ENCODE assay signal across 1 cellular context in the genomic region with DNA sequence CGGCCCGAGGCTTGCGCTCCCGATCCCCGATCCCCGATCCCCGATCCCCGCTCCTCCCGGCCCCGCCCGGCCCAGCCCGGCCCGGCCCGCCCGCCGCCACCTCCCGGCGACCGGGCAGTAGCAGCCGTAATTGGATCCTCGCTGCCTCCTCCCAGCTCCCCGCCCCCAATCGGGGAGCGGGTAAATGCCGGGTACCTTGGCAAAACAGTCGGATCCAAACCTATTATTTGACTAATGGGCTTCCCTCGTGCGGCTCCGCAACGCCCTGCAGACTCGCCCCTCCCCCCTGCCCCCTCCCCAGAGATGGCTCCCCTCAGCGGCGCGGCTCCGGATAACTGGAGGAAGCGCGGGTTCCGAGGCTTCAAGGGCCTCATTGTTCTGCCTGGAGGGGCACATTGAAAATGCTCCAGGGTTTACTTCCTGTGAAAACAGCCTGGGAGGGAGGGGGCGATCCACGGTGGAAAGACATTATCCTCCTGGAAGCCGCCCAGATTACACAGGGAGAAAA.
A peak's percentile ranks its signal among the peaks of the same experiment; 100 is the strongest.
TF ChIP-seq lines count a peak whose summit lies in the region.

No MANE protein-coding gene starts in this region.

TF ChIP-seq in H1, 55 proteins besides CTCF, POLR2A, EP300 and RAD21 (continued from another document):
- TF ChIP-seq SP1 (IDR thresholded peaks at IDR 0.05; ENCODE audit: low read depth, low read length): 0 out of 2 replicates have a peak, but pooled peaks have one; percentile 20
- TF ChIP-seq SRF (IDR thresholded peaks at IDR 0.05; ENCODE audit: low read depth, low read length): no peak
- no peak for TF ChIP-seq CBX5 (IDR thresholded peaks at IDR 0.05; ENCODE audit: low read depth, low read length)
- TF ChIP-seq YY1 (IDR thresholded peaks at IDR 0.05; ENCODE audit: low read depth, low read length): no peak
- 0 out of 2 replicates have a peak, but pooled peaks have one; percentile 5 for TF ChIP-seq RXRA (IDR thresholded peaks at IDR 0.05; ENCODE audit: insufficient read depth, low read depth, low read length)
- TF ChIP-seq ASH2L (IDR thresholded peaks at IDR 0.05; ENCODE audit: low read length): no peak
- TF ChIP-seq MAFK (IDR thresholded peaks at IDR 0.05; ENCODE audit: low read depth, low read length): no peak
- TF ChIP-seq FOSL1 (IDR thresholded peaks at IDR 0.05; ENCODE audit: insufficient read depth, low read depth, low read length): no peak
- TF ChIP-seq ATF3 (IDR thresholded peaks at IDR 0.05; ENCODE audit: insufficient read depth, low read depth, low read length): no peak
- peak; percentile 55; the same call in 1 of the 2 replicates for TF ChIP-seq CHD2 (IDR thresholded peaks at IDR 0.05; ENCODE audit: low read length)
- no peak for TF ChIP-seq RFX5 (IDR thresholded peaks at IDR 0.05; ENCODE audit: borderline replicate concordance, low read depth, low read length)
- TF ChIP-seq EGR1 (IDR thresholded peaks at IDR 0.05; ENCODE audit: borderline replicate concordance, low read depth, low read length): no peak
- TF ChIP-seq KDM1A (IDR thresholded peaks at IDR 0.05; ENCODE audit: borderline replicate concordance, low read length): no peak
- no peak for TF ChIP-seq JUND (IDR thresholded peaks at IDR 0.05; ENCODE audit: low read length)
- TF ChIP-seq SIX5 (IDR thresholded peaks at IDR 0.05; ENCODE audit: low read depth, low read length): no peak; the same call in 1 of the 2 replicates
- no peak for TF ChIP-seq SP4 (IDR thresholded peaks at IDR 0.05; ENCODE audit: low read length)
- no peak for TF ChIP-seq ZNF274 (IDR thresholded peaks at IDR 0.05; ENCODE audit: borderline replicate concordance, extremely low read depth, low read length)
- TF ChIP-seq, protein P1, sequence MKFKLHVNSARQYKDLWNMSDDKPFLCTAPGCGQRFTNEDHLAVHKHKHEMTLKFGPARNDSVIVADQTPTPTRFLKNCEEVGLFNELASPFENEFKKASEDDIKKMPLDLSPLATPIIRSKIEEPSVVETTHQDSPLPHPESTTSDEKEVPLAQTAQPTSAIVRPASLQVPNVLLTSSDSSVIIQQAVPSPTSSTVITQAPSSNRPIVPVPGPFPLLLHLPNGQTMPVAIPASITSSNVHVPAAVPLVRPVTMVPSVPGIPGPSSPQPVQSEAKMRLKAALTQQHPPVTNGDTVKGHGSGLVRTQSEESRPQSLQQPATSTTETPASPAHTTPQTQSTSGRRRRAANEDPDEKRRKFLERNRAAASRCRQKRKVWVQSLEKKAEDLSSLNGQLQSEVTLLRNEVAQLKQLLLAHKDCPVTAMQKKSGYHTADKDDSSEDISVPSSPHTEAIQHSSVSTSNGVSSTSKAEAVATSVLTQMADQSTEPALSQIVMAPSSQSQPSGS (IDR thresholded peaks at IDR 0.05; ENCODE audit: low read length): no peak
- TF ChIP-seq SUZ12 (IDR thresholded peaks at IDR 0.05; ENCODE audit: low read length): no peak
- TF ChIP-seq, protein P2, sequence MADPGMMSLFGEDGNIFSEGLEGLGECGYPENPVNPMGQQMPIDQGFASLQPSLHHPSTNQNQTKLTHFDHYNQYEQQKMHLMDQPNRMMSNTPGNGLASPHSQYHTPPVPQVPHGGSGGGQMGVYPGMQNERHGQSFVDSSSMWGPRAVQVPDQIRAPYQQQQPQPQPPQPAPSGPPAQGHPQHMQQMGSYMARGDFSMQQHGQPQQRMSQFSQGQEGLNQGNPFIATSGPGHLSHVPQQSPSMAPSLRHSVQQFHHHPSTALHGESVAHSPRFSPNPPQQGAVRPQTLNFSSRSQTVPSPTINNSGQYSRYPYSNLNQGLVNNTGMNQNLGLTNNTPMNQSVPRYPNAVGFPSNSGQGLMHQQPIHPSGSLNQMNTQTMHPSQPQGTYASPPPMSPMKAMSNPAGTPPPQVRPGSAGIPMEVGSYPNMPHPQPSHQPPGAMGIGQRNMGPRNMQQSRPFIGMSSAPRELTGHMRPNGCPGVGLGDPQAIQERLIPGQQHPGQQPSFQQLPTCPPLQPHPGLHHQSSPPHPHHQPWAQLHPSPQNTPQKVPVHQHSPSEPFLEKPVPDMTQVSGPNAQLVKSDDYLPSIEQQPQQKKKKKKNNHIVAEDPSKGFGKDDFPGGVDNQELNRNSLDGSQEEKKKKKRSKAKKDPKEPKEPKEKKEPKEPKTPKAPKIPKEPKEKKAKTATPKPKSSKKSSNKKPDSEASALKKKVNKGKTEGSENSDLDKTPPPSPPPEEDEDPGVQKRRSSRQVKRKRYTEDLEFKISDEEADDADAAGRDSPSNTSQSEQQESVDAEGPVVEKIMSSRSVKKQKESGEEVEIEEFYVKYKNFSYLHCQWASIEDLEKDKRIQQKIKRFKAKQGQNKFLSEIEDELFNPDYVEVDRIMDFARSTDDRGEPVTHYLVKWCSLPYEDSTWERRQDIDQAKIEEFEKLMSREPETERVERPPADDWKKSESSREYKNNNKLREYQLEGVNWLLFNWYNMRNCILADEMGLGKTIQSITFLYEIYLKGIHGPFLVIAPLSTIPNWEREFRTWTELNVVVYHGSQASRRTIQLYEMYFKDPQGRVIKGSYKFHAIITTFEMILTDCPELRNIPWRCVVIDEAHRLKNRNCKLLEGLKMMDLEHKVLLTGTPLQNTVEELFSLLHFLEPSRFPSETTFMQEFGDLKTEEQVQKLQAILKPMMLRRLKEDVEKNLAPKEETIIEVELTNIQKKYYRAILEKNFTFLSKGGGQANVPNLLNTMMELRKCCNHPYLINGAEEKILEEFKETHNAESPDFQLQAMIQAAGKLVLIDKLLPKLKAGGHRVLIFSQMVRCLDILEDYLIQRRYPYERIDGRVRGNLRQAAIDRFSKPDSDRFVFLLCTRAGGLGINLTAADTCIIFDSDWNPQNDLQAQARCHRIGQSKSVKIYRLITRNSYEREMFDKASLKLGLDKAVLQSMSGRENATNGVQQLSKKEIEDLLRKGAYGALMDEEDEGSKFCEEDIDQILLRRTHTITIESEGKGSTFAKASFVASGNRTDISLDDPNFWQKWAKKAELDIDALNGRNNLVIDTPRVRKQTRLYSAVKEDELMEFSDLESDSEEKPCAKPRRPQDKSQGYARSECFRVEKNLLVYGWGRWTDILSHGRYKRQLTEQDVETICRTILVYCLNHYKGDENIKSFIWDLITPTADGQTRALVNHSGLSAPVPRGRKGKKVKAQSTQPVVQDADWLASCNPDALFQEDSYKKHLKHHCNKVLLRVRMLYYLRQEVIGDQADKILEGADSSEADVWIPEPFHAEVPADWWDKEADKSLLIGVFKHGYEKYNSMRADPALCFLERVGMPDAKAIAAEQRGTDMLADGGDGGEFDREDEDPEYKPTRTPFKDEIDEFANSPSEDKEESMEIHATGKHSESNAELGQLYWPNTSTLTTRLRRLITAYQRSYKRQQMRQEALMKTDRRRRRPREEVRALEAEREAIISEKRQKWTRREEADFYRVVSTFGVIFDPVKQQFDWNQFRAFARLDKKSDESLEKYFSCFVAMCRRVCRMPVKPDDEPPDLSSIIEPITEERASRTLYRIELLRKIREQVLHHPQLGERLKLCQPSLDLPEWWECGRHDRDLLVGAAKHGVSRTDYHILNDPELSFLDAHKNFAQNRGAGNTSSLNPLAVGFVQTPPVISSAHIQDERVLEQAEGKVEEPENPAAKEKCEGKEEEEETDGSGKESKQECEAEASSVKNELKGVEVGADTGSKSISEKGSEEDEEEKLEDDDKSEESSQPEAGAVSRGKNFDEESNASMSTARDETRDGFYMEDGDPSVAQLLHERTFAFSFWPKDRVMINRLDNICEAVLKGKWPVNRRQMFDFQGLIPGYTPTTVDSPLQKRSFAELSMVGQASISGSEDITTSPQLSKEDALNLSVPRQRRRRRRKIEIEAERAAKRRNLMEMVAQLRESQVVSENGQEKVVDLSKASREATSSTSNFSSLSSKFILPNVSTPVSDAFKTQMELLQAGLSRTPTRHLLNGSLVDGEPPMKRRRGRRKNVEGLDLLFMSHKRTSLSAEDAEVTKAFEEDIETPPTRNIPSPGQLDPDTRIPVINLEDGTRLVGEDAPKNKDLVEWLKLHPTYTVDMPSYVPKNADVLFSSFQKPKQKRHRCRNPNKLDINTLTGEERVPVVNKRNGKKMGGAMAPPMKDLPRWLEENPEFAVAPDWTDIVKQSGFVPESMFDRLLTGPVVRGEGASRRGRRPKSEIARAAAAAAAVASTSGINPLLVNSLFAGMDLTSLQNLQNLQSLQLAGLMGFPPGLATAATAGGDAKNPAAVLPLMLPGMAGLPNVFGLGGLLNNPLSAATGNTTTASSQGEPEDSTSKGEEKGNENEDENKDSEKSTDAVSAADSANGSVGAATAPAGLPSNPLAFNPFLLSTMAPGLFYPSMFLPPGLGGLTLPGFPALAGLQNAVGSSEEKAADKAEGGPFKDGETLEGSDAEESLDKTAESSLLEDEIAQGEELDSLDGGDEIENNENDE (IDR thresholded peaks at IDR 0.05; ENCODE audit: insufficient replicate concordance, low read length): no peak
- TF ChIP-seq TAF1 (IDR thresholded peaks at IDR 0.05; ENCODE audit: low read depth, low read length): peak; percentile 59; the same call in 1 of the 2 replicates
- peak; percentile 77 for TF ChIP-seq MAX (IDR thresholded peaks at IDR 0.05)
- TF ChIP-seq BRCA1 (IDR thresholded peaks at IDR 0.05; ENCODE audit: low read depth, low read length): no peak
- no peak for TF ChIP-seq SIRT6 (IDR thresholded peaks at IDR 0.05; ENCODE audit: low read length)
- no peak for TF ChIP-seq BACH1 (IDR thresholded peaks at IDR 0.05; ENCODE audit: low read length)
- TF ChIP-seq HDAC6 (IDR thresholded peaks at IDR 0.05; ENCODE audit: low read depth, low read length): no peak
- TF ChIP-seq GTF2F1 (IDR thresholded peaks at IDR 0.05; ENCODE audit: borderline replicate concordance, low read depth, low read length): no peak
- no peak for TF ChIP-seq CTBP2 (IDR thresholded peaks at IDR 0.05; ENCODE audit: borderline replicate concordance, insufficient read depth, insufficient read length, low read length)
- no peak for TF ChIP-seq POLR2AphosphoS5 (IDR thresholded peaks at IDR 0.05; ENCODE audit: low read depth, low read length)
- no peak for TF ChIP-seq KDM4A (IDR thresholded peaks at IDR 0.05; ENCODE audit: low read depth, low read length, severe bottlenecking)
- TF ChIP-seq GABPA (IDR thresholded peaks at IDR 0.05; ENCODE audit: borderline replicate concordance, insufficient read depth, low read length): no peak
- no peak for TF ChIP-seq EZH2 (IDR thresholded peaks at IDR 0.05; ENCODE audit: low read depth, low read length, severe bottlenecking)
- TF ChIP-seq USF2 (IDR thresholded peaks at IDR 0.05; ENCODE audit: low read length): no peak
- TF ChIP-seq PHF8 (conservative IDR thresholded peaks at IDR 0.05; ENCODE audit: low read depth, low read length): 0 out of 2 replicates have a peak, but pooled peaks have one; percentile 19
- no peak for TF ChIP-seq NRF1 (IDR thresholded peaks at IDR 0.05; ENCODE audit: low read depth, low read length)
- TF ChIP-seq TCF12 (IDR thresholded peaks at IDR 0.05; ENCODE audit: low read depth, low read length): no peak
- TF ChIP-seq SP2 (IDR thresholded peaks at IDR 0.05; ENCODE audit: low read length): no peak
- TF ChIP-seq BCL11A (IDR thresholded peaks at IDR 0.05; ENCODE audit: low read depth in 2 of 2, low read length in 2 of 2): no peak
